In the genomic region with DNA sequence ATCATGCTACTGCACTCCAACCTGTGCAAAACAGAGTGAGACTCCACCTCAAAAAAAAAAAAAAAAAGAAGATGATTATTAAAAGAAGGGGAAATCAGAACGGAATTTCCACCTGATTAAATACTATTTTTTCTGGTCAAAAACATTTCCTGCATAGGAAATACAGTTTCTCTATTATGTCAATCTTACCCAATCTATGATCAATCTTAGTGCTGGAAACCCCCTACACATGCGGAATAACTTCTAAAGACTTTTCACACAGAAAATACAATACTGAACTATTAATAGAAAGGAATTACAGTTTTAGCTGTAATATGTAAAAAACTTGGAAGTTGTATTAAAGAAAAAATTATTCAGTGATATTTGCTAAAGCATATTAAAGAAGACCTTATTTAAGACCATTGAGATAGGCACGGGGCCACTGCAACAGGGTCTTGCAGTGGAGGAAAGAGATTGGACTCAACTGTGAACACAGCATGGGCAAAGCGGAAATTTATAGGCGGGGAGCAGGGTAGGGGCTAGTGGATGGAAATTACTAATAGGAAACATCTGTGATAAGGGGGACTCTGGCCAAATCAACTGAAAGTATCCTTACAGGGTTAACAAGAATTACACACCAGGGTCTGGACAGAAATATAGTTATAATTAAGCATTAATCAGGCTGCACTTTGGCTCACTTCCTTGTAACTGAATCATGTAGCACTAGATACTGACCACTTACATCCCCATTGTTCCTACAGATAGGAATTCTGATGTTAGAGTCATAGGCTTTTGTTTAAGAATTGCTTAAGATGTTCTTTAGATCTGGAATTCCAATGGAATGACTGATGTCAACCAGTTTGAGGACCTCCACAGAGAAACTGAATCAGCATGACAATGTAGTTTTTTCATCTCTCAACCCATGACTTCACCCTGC, we compare ENCODE assay signal across 11 cellular contexts.
DNase-seq lines count a peak whose midpoint lies in the region; ATAC-seq and TF ChIP-seq lines count a peak whose summit lies in the region.
"Had no signal": no experiment of that assay in that cellular context is flagged by ENCODE, and none has a peak within 500 bp of the region (broad histone marks: within the 10 kb centered on the region; RNA-seq: fewer than 3 reads in every experiment).

No MANE protein-coding gene starts in this region.

- intact Hi-C loops in esophagus squamous epithelium (cut with DNase I), result no loop called here

- H3K9ac ChIP-seq in NT2/D1 (ENCODE audit: insufficient read length, low read depth), result no peak overlapping the region

- peaks cover under 1% of the 10 kb centered on the region for H3K4me1 ChIP-seq in NT2/D1 (ENCODE audit: insufficient read depth, insufficient read length)
- no peaks in the 10 kb centered on the region for H3K4me1 ChIP-seq in esophagus squamous epithelium

- H3K27me3 ChIP-seq in NT2/D1 (ENCODE audit: insufficient read depth, insufficient read length) (no peaks in the 10 kb centered on the region), esophagus squamous epithelium (no peaks in the 10 kb centered on the region)

- H3K9me3 ChIP-seq in NT2/D1 (ENCODE audit: insufficient read depth, low read length) (no peaks in the 10 kb centered on the region), esophagus squamous epithelium (no peaks in the 10 kb centered on the region)

- no peak for ATAC-seq in HG02870 (IDR thresholded peaks at IDR 0.05; ENCODE audit: unreplicated experiment)

- no peaks in the 10 kb centered on the region for H3K36me3 ChIP-seq in NT2/D1 (ENCODE audit: insufficient read depth, insufficient read length, low read length)
- no peaks in the 10 kb centered on the region for H3K36me3 ChIP-seq in esophagus squamous epithelium

- TF ChIP-seq POLR2A in esophagus squamous epithelium (IDR thresholded peaks at IDR 0.05), result no peak

- no peak overlapping the region for H3K27ac ChIP-seq in esophagus squamous epithelium

- WGBS in esophagus squamous epithelium, 2 donors, result 62 to 77% methylated on average over 5 of the region's 5 CpGs

- DNase-seq in GM04503 (ENCODE audit: low read depth) (peak; percentile 96), NT2/D1 (ENCODE audit: low read depth, low spot score) (peak; percentile 65), dermis microvascular lymphatic vessel endothelial cell (ENCODE audit: low read depth in 2 of 2) (peak; percentile 88 to 98), myocyte (ENCODE audit: low read depth) (peak; percentile 11), NOMO-1 treated with dmso at 0.1 percent for 144 hours (lab: John Stamatoyannopoulos, UW; ENCODE audit: unreplicated experiment) (no peak), esophagus squamous epithelium (lab: John Stamatoyannopoulos, UW) (no peak)
- no peak for DNase-seq in stimulated activated CD4-positive, alpha-beta T cell treated with anti-CD3 and anti-CD28 coated beads, Interleukin-2, amount 100 ng/mL, for 24 hours
- DNase-seq: activated T-cell treated with anti-CD3 and anti-CD28 coated beads for 4 hours, GDM1, NCI-H1930 had no signal

- TF ChIP-seq CTCF in esophagus squamous epithelium (IDR thresholded peaks at IDR 0.05), result no peak

- H3K4me3 ChIP-seq in NT2/D1 (ENCODE audit: insufficient read length, low read depth) (no peak overlapping the region), esophagus squamous epithelium (no peak overlapping the region)

Comparison
In these comparisons a context has a peak if more than half of its experiments do, and no peak if none do; other contexts are left out.
1. DNase-seq: peak in GM04503 (single experiment), NT2/D1 (single experiment), dermis microvascular lymphatic vessel endothelial cell (2 of 2) and myocyte (single experiment); none in NOMO-1 treated with dmso at 0.1 percent for 144 hours (single experiment), stimulated activated CD4-positive, alpha-beta T cell treated with anti-CD3 and anti-CD28 coated beads, Interleukin-2, amount 100 ng/mL, for 24 hours (0 of 2) and esophagus squamous epithelium (single experiment).